In genomic region chr11:76798656-76799055, GRCh38 we compare ENCODE assay signal across 2 cellular contexts.
TF ChIP-seq lines count a peak whose summit lies in the region.

No MANE protein-coding gene starts in this region.

TF ChIP-seq in IMR-90, 13 proteins besides CTCF, POLR2A, EP300 and RAD21:
- TF ChIP-seq, protein P1, sequence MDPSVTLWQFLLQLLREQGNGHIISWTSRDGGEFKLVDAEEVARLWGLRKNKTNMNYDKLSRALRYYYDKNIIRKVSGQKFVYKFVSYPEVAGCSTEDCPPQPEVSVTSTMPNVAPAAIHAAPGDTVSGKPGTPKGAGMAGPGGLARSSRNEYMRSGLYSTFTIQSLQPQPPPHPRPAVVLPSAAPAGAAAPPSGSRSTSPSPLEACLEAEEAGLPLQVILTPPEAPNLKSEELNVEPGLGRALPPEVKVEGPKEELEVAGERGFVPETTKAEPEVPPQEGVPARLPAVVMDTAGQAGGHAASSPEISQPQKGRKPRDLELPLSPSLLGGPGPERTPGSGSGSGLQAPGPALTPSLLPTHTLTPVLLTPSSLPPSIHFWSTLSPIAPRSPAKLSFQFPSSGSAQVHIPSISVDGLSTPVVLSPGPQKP (IDR thresholded peaks at IDR 0.05; ENCODE audit: borderline replicate concordance, low read depth, low read length), result no peak
- TF ChIP-seq SMC3 (IDR thresholded peaks at IDR 0.05; ENCODE audit: low read depth, low read length), result no peak
- no peak for TF ChIP-seq BHLHE40 (IDR thresholded peaks at IDR 0.05; ENCODE audit: low read depth, low read length)
- no peak for TF ChIP-seq MXI1 (IDR thresholded peaks at IDR 0.05; ENCODE audit: borderline replicate concordance, low read depth, low read length)
- no peak for TF ChIP-seq NFE2L2 (IDR thresholded peaks at IDR 0.05; ENCODE audit: low read depth, low read length)
- TF ChIP-seq MAZ (IDR thresholded peaks at IDR 0.05; ENCODE audit: borderline replicate concordance, low read depth, low read length), result no peak
- TF ChIP-seq, protein P2, sequence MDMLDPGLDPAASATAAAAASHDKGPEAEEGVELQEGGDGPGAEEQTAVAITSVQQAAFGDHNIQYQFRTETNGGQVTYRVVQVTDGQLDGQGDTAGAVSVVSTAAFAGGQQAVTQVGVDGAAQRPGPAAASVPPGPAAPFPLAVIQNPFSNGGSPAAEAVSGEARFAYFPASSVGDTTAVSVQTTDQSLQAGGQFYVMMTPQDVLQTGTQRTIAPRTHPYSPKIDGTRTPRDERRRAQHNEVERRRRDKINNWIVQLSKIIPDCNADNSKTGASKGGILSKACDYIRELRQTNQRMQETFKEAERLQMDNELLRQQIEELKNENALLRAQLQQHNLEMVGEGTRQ (IDR thresholded peaks at IDR 0.05; ENCODE audit: low read depth, low read length), result no peak
- no peak for TF ChIP-seq RCOR1 (IDR thresholded peaks at IDR 0.05; ENCODE audit: insufficient replicate concordance, low read length)
- TF ChIP-seq CEBPB (IDR thresholded peaks at IDR 0.05; ENCODE audit: low read depth, low read length), result no peak
- no peak for TF ChIP-seq CHD1 (IDR thresholded peaks at IDR 0.05; ENCODE audit: low read depth, low read length)
- TF ChIP-seq MAFK (IDR thresholded peaks at IDR 0.05; ENCODE audit: low read depth, low read length), result no peak
- TF ChIP-seq FOS (IDR thresholded peaks at IDR 0.05; ENCODE audit: low read depth, low read length), result no peak

TF ChIP-seq in endothelial cell of umbilical vein, 7 proteins besides CTCF, POLR2A, EP300 and RAD21:
- TF ChIP-seq EZH2 (IDR thresholded peaks at IDR 0.05; ENCODE audit: borderline replicate concordance, low read depth, low read length, severe bottlenecking) (no peak), POLR2AphosphoS5 (IDR thresholded peaks at IDR 0.05; ENCODE audit: insufficient read depth, low read depth, low read length) (no peak), GATA2 (IDR thresholded peaks at IDR 0.05; ENCODE audit: insufficient read depth, insufficient read length, low read depth, low read length) (no peak), MYC (IDR thresholded peaks at IDR 0.05; ENCODE audit: low read depth, low read length) (no peak), FOS (IDR thresholded peaks at IDR 0.05; ENCODE audit: borderline replicate concordance, insufficient read depth, low read length) (no peak), JUN (IDR thresholded peaks at IDR 0.05; ENCODE audit: borderline replicate concordance, insufficient read depth, insufficient read length, low read depth) (no peak)
- TF ChIP-seq, protein P3, sequence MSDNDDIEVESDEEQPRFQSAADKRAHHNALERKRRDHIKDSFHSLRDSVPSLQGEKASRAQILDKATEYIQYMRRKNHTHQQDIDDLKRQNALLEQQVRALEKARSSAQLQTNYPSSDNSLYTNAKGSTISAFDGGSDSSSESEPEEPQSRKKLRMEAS (IDR thresholded peaks at IDR 0.05; ENCODE audit: insufficient read depth, insufficient read length), result no peak
